26 cellular contexts compared by ENCODE assay signal in the genomic region with DNA sequence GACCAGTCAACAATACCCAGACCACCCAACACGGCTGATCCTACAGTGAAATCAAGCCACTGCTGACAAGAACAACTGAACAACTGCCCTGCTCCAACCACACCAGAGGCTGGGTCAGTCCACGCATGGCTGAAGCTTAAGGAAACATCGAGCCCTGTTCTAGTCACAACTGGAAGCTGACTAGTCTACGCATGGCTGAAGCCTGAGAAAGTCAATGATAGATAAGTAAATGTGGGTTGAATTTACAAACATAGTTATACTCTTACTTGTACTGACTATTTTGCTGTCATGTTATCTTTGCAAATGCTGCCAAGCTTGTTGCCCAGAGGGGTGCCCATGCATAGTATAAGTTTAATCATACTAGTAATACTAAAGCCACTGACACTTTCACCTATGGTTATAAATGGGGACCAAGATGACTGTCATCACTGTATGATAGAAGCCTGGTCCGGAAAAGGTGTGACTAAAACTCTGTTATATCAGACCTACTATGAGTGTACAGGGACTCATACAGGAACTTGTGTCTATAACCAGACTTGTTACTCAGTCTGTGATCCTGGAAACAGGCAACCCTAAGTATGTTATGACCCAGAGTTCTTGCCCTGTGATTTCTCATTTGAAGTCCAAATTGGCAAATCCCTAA. TPM values are rescaled to one million over a fixed set of nuclear protein-coding genes. Genes with fewer than 3 reads are reported as not detected.
"Had no signal": no experiment of that assay in that cellular context is flagged by ENCODE, and none has a peak within 500 bp of the region (broad histone marks: within the 10 kb centered on the region; RNA-seq: fewer than 3 reads in every experiment).

No MANE protein-coding gene starts in this region.

- H3K27me3 ChIP-seq: body of pancreas, foreskin keratinocyte, left lung, sigmoid colon, thyroid gland had no signal

- H3K36me3 Mint-ChIP-seq: immature natural killer cell, naive B cell had no signal

- H3K4me2 ChIP-seq: SK-N-SH, smooth muscle cell had no signal

- H3K27ac Mint-ChIP-seq: immature natural killer cell, naive B cell had no signal

- H3K4me3 Mint-ChIP-seq: immature natural killer cell, naive B cell, neural crest cell had no signal

- ATAC-seq: body of pancreas, foreskin keratinocyte, left lung had no signal

- H3K27ac ChIP-seq: body of pancreas, foreskin keratinocyte, left lung, sigmoid colon, thyroid gland, VCaP had no signal

- DNase-seq: activated CD4-positive, alpha-beta T cell treated with anti-CD3 and anti-CD28 coated beads, Interleukin-2, amount 50 U/mL, for 4 hours; activated naive CD4-positive, alpha-beta T cell treated with anti-CD3 and anti-CD28 coated beads, Interleukin-2, amount 50 U/mL, for 16 hours; anterior cingulate cortex; body of pancreas; foreskin keratinocyte; immature natural killer cell; left lung; naive B cell; posterior cingulate gyrus; sigmoid colon; SK-N-SH; stimulated activated CD4-positive, alpha-beta T cell treated with anti-CD3 and anti-CD28 coated beads, Interleukin-15, amount 100 ng/mL, for 24 hours; stimulated activated CD4-positive, alpha-beta T cell treated with anti-CD3 and anti-CD28 coated beads, Interleukin-4, amount 100 ng/mL, for 1 hour; stimulated activated naive CD4-positive, alpha-beta T cell treated with Interleukin-2 at 50 U/mL for 16 hours; substantia nigra; thyroid gland had no signal

- H3K36me3 ChIP-seq: left lung, sigmoid colon, thyroid gland had no signal

- H3K9me3 ChIP-seq: body of pancreas, left lung, sigmoid colon, SK-N-SH, thyroid gland had no signal

- H3K4me1 Mint-ChIP-seq: immature natural killer cell, naive B cell, neural crest cell had no signal

- H3K9ac ChIP-seq: SK-N-SH had no signal

- H3K4me3 ChIP-seq: body of pancreas, left lung, lung, sigmoid colon, smooth muscle cell, thyroid gland had no signal

- H3K4me1 ChIP-seq: body of pancreas, left lung, sigmoid colon, thyroid gland had no signal

RNA-seq across cellular contexts. Expression of gene GLYAT, which starts 43.4 kb away (rescaled TPM):
- total RNA-seq: chondrocyte; foreskin keratinocyte; glomerular endothelial cell; kidney epithelial cell; left lung; lung; neural crest cell; sigmoid colon; smooth muscle cell; T-helper 2 cell treated with Interferon-gamma antibody and Interleukin-4, amounts not matched to agents 100 ng/mL and 5 ng/mL, for 36 hours; thyroid gland; ureter had no signal
- polyA plus RNA-seq: esophagus, foreskin keratinocyte, immature natural killer cell, lung, SK-N-SH, smooth muscle cell had no signal
